Comparison of ENCODE assay signal across 6 cellular contexts in genomic region chr4:118514332-118514731, GRCh38.
DNase-seq lines count a peak whose midpoint lies in the region; ATAC-seq, FAIRE-seq and TF ChIP-seq lines count a peak whose summit lies in the region.
"Not testable (repeated sequence)": the region's sequence is repeated elsewhere in the genome, so short reads cannot be mapped to it uniquely, and the experiment has no call there.

No MANE protein-coding gene starts in this region.

- H3K36me3 ChIP-seq in GM12878 (ENCODE audit: control insufficient read depth in 2 of 2, insufficient read depth in 2 of 2, low read length in 1 of 2), result not testable (repeated sequence)

- SMC1A ChIA-PET in GM12878 (lab: Charles Lee; ENCODE audit: uncharacterized antibody, unreplicated experiment), result not testable (repeated sequence)

- DNase-seq in A549 (ENCODE audit: low read depth in 1 of 2, low spot score in 1 of 2); H54 (ENCODE audit: insufficient read length, low spot score); GM12878 (ENCODE audit: low read depth, low spot score): not testable (repeated sequence)

- BruUV-seq in GM12878 (replicated peaks; lab: Mats Ljungman, UMichigan), result not testable (repeated sequence)

- ATAC-seq in A549, result not testable (repeated sequence)
- ATAC-seq in GM18867 (IDR thresholded peaks at IDR 0.05; ENCODE audit: unreplicated experiment) (peak; percentile 89), GM19324 (IDR thresholded peaks at IDR 0.05; ENCODE audit: low FRiP score, unreplicated experiment) (peak; percentile 65), GM19467 (IDR thresholded peaks at IDR 0.05; ENCODE audit: unreplicated experiment) (peak; percentile 61), GM12878 (peak; percentile 47; the same call in 2 of the 3 replicates)

- not testable (repeated sequence) for H4K20me1 ChIP-seq in GM12878 (ENCODE audit: control insufficient read depth, insufficient read depth)

- in situ Hi-C loops in GM12878 (cut with MboI), result not testable (repeated sequence)

- TF ChIP-seq CTCF in A549 (IDR thresholded peaks at IDR 0.05); GM12878 (IDR thresholded peaks at IDR 0.05 in 2 of 3, conservative IDR thresholded peaks at IDR 0.05 in 1 of 3; ENCODE audit: control insufficient read depth in 2 of 3, extremely low read depth in 1 of 3, insufficient read depth in 1 of 3, low read depth in 3 of 3, low read length in 3 of 3): not testable (repeated sequence)

- POLR2A ChIA-PET in A549 (lab: Yijun Ruan, JAX); GM12878 (lab: Charles Lee): not testable (repeated sequence)

- not testable (repeated sequence) for H3K4me3 ChIP-seq in A549, GM12878

- H3K4me2 ChIP-seq in A549; GM12878 (ENCODE audit: control insufficient read depth, insufficient read depth): not testable (repeated sequence)

- FAIRE-seq in A549 (lab: Jason Lieb, UNC), result peak; percentile 36
- FAIRE-seq in H54 (lab: Jason Lieb, UNC), result peak; percentile 86
- FAIRE-seq in GM12878 (lab: Jason Lieb, UNC), result not testable (repeated sequence)

- RAD21 ChIA-PET in GM12878 (lab: Charles Lee; ENCODE audit: unreplicated experiment), result not testable (repeated sequence)

- CTCF ChIA-PET in A549 (lab: Yijun Ruan, JAX); GM12878 (lab: Yijun Ruan, JAX): not testable (repeated sequence)

- TF ChIP-seq RAD21 in A549 (conservative IDR thresholded peaks at IDR 0.05 in 1 of 2, IDR thresholded peaks at IDR 0.05 in 1 of 2); GM12878 (IDR thresholded peaks at IDR 0.05; ENCODE audit: insufficient read depth, low read depth, low read length): not testable (repeated sequence)

- H3K27ac ChIP-seq in A549; GM12878 (ENCODE audit: control insufficient read depth, insufficient read depth): not testable (repeated sequence)

- TF ChIP-seq POLR2A in A549 (IDR thresholded peaks at IDR 0.05; ENCODE audit: low read length); H54 (IDR thresholded peaks at IDR 0.05; ENCODE audit: low read depth, low read length); GM12878 (IDR thresholded peaks at IDR 0.05; ENCODE audit: low read depth, low read length): not testable (repeated sequence)

- not testable (repeated sequence) for H3K4me1 ChIP-seq in A549; GM12878 (ENCODE audit: control insufficient read depth, insufficient read depth, low read length)

- 50% methylated on average over 1 of the region's 3 CpGs for WGBS in A549 (ENCODE audit: missing lambda C conversion rate)
- 30% methylated on average over 3 of the region's 3 CpGs for WGBS in GM12878 (ENCODE audit: insufficient coverage, insufficient replicate concordance, low lambda C conversion rate, missing lambda C conversion rate)

- intact Hi-C loops in GM12878 (cut with micrococcal nuclease; ENCODE audit: unreplicated experiment), result not testable (repeated sequence)

- not testable (repeated sequence) for H3K9ac ChIP-seq in GM12878 (ENCODE audit: control insufficient read depth, insufficient read depth, low read length)

- H3K27me3 ChIP-seq in GM12878 (replicated peaks in 1 of 2; ENCODE audit: control insufficient read depth in 2 of 2, insufficient read depth in 2 of 2, low read length in 1 of 2), result not testable (repeated sequence)

- not testable (repeated sequence) for H3K9me3 ChIP-seq in A549; GM12878 (replicated peaks; ENCODE audit: control insufficient read depth, insufficient read depth, low read length)

- not testable (repeated sequence) for H2AFZ ChIP-seq in GM12878 (ENCODE audit: control insufficient read depth, low read depth, low read length)

- not testable (repeated sequence) for H3K79me2 ChIP-seq in GM12878 (ENCODE audit: control insufficient read depth, insufficient read depth, low read length)

- TF ChIP-seq EP300 in A549 (IDR thresholded peaks at IDR 0.05); GM12878 (IDR thresholded peaks at IDR 0.05; ENCODE audit: borderline replicate concordance in 1 of 2, control insufficient read depth in 1 of 2, low read depth in 2 of 2, low read length in 2 of 2): not testable (repeated sequence)
